ENCODE assay signal across 23 cellular contexts in the genomic region with DNA sequence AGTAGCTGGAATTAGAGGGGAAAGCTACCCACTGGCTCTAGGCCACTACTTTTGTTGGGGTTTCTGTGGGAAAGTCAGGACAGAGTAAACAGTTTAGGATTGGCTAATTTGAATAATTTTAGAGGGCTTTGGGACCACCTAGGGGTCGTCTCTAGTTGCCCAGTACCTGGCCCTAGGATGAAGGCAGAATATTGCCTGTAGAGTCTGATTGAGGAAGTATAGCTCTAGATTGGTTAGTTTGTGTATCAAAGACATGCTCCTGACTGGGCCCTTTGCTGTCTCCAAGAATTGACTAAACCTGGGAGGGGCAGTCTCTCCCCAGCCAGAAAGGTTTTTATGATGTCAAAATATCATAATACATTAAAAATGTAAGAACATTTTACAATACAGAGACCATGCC.
DNase-seq lines count a peak whose midpoint lies in the region; ATAC-seq and TF ChIP-seq lines count a peak whose summit lies in the region.
"Had no signal": no experiment of that assay in that cellular context is flagged by ENCODE, and none has a peak within 500 bp of the region (broad histone marks: within the 10 kb centered on the region; RNA-seq: fewer than 3 reads in every experiment).

No MANE protein-coding gene starts in this region.

- no peaks in the 10 kb centered on the region for H3K9me2 ChIP-seq in GM23338 (ENCODE audit: insufficient read depth)
- H3K9me2 ChIP-seq in Karpas-422 (replicated peaks; ENCODE audit: insufficient read depth, low read length) = no peaks in the 10 kb centered on the region

- POLR2A ChIA-PET in WTC11 (lab: Charles Lee) = interaction anchor here (0.7 kb wide), 1 partner anchor 10 kb away, joined by 3 read pairs; no protein-coding TSS in a partner anchor

- no peaks in the 10 kb centered on the region for H3K36me3 ChIP-seq in GM23338 (ENCODE audit: insufficient read depth)
- peaks cover 16% of the 10 kb centered on the region; the same call in 1 of the 2 replicates for H3K36me3 ChIP-seq in Karpas-422 (ENCODE audit: insufficient read depth, low read length)
- peaks cover 5% of the 10 kb centered on the region for H3K36me3 ChIP-seq in endodermal cell (ENCODE audit: control insufficient read depth, insufficient read depth, low read length)
- H3K36me3 ChIP-seq in left ventricle myocardium inferior = peaks cover 10% of the 10 kb centered on the region
- H3K36me3 ChIP-seq: BE2C had no signal

- H3K27me3 Mint-ChIP-seq in GM23338 (ENCODE audit: insufficient read depth, low read depth, poor library complexity) (no peaks in the 10 kb centered on the region), WTC11 (ENCODE audit: low read depth) (no peaks in the 10 kb centered on the region), endodermal cell (ENCODE audit: insufficient read depth) (no peaks in the 10 kb centered on the region)
- H3K27me3 Mint-ChIP-seq: CD4-positive, alpha-beta T cell had no signal

- H3F3A ChIP-seq in GM23338 (replicated peaks; ENCODE audit: low read depth) = no peaks in the 10 kb centered on the region

- intact Hi-C loops in left ventricle myocardium inferior (cut with micrococcal nuclease) = no loop called here

- ATAC-seq in GM23338 = peak; percentile 54; the same call in 2 of the 3 replicates
- ATAC-seq in WTC11 = peak; percentile 34
- ATAC-seq: A549 had no signal

- H3K4me3 Mint-ChIP-seq in GM23338 (no peak overlapping the region), WTC11 (no peak overlapping the region), endodermal cell (no peak overlapping the region)
- H3K4me3 Mint-ChIP-seq: CD14-positive monocyte; CD4-positive, alpha-beta T cell; CD8-positive, alpha-beta memory T cell had no signal

- H3K4me1 Mint-ChIP-seq in GM23338 = peaks cover 41% of the 10 kb centered on the region
- H3K4me1 Mint-ChIP-seq in WTC11 = peaks cover 44% of the 10 kb centered on the region
- peaks cover 3% of the 10 kb centered on the region for H3K4me1 Mint-ChIP-seq in endodermal cell

- 86 to 90% methylated on average over 1 of the region's 1 CpG for WGBS in endodermal cell (ENCODE audit: insufficient coverage in 1 of 2, insufficient read length in 1 of 2), 2 experiments

- H3K27ac Mint-ChIP-seq in GM23338 (peak overlapping the region; percentile 70), WTC11 (peak overlapping the region; percentile 58; the same call in 1 of the 2 replicates), endodermal cell (peak overlapping the region; percentile 16)
- H3K27ac Mint-ChIP-seq: CD4-positive, alpha-beta T cell had no signal

- DNase-seq in GM23338 (ENCODE audit: low spot score) = no peak
- DNase-seq in Karpas-422 = no peak
- no peak for DNase-seq in WTC11 (ENCODE audit: low spot score)
- DNase-seq in endodermal cell = no peak
- no peak for DNase-seq in amniotic stem cell (lab: John Stamatoyannopoulos, UW)
- DNase-seq in T-helper 2 cell = no peak
- DNase-seq in left ventricle myocardium inferior = no peak
- DNase-seq in T-helper 9 cell = no peak
- DNase-seq: 8988T; ACHN; AML-193; BE2C; CD4-positive, alpha-beta T cell; CD8-positive, alpha-beta memory T cell; DMS 273 treated with DMSO at 0.1 percent for 48 hours; DMS79; EL; GDM1; GM23248; HCEC 1CT had no signal

- H3K4me2 ChIP-seq in GM23338 (no peak overlapping the region), Karpas-422 (ENCODE audit: low read depth, low read length, poor library complexity, severe bottlenecking) (no peak overlapping the region)
- H3K4me2 ChIP-seq: A549; BLaER1 treated with 17β-estradiol and CSF1 and Interleukin-3, amounts not matched to agents 10 nM and 100 nM had no signal

- H3K27ac ChIP-seq in GM23338 (ENCODE audit: low read depth) (0 out of 2 replicates have a peak overlapping the region, but pooled peaks have one; percentile 47), Karpas-422 (ENCODE audit: low read length) (peak overlapping the region; percentile 25; the same call in 1 of the 2 replicates), endodermal cell (ENCODE audit: low read depth, low read length) (no peak overlapping the region), left ventricle myocardium inferior (replicated peaks) (no peak overlapping the region)
- H3K27ac ChIP-seq: A549; BLaER1 treated with 17β-estradiol and CSF1 and Interleukin-3, amounts not matched to agents 10 nM and 100 nM; GM23248 had no signal

- no peaks in the 10 kb centered on the region for H3K9me3 Mint-ChIP-seq in GM23338
- peaks cover 8% of the 10 kb centered on the region for H3K9me3 Mint-ChIP-seq in WTC11
- H3K9me3 Mint-ChIP-seq in endodermal cell = peaks cover 7% of the 10 kb centered on the region
- H3K9me3 Mint-ChIP-seq: CD8-positive, alpha-beta memory T cell had no signal

- CTCF ChIA-PET in WTC11 (lab: Charles Lee) = interaction anchor here (0.8 to 1.3 kb wide), 4 partner anchors 11 to 142 kb away, joined by 3 to 6 read pairs (median 5); no protein-coding TSS in a partner anchor

- H3K4me1 ChIP-seq in GM23338 (ENCODE audit: insufficient read depth) = peaks cover 22% of the 10 kb centered on the region
- H3K4me1 ChIP-seq in Karpas-422 (ENCODE audit: low read length) = peaks cover 54% of the 10 kb centered on the region
- H3K4me1 ChIP-seq in endodermal cell (ENCODE audit: control insufficient read depth, insufficient read depth, low read length) = no peaks in the 10 kb centered on the region
- H3K4me1 ChIP-seq in left ventricle myocardium inferior = peaks cover 4% of the 10 kb centered on the region
- H3K4me1 ChIP-seq: BE2C; BLaER1 treated with 17β-estradiol and CSF1 and Interleukin-3, amounts not matched to agents 10 nM and 100 nM had no signal

- H4K20me1 ChIP-seq in GM23338 (replicated peaks; ENCODE audit: insufficient read depth) (peaks cover 10% of the 10 kb centered on the region), Karpas-422 (ENCODE audit: insufficient read depth, low read depth, low read length) (no peaks in the 10 kb centered on the region)
- H4K20me1 ChIP-seq: BLaER1 treated with 17β-estradiol and CSF1 and Interleukin-3, amounts not matched to agents 10 nM and 100 nM had no signal

- H3K4me3 ChIP-seq in GM23338 (no peak overlapping the region), Karpas-422 (ENCODE audit: low read length) (no peak overlapping the region), endodermal cell (ENCODE audit: low read length) (no peak overlapping the region), left ventricle myocardium inferior (no peak overlapping the region)
- H3K4me3 ChIP-seq: A549; BLaER1 treated with 17β-estradiol and CSF1 and Interleukin-3, amounts not matched to agents 10 nM and 100 nM; GM23248 had no signal

- H3K79me2 ChIP-seq in GM23338 (replicated peaks; ENCODE audit: insufficient read depth) (peaks cover 77% of the 10 kb centered on the region), Karpas-422 (ENCODE audit: low read length) (peaks cover 92% of the 10 kb centered on the region)

- H2AFZ ChIP-seq in GM23338 (no peak overlapping the region), Karpas-422 (ENCODE audit: low read length) (no peak overlapping the region)
- H2AFZ ChIP-seq: GM23248 had no signal

- H3K9ac ChIP-seq in Karpas-422 (ENCODE audit: low read length) (no peak overlapping the region), endodermal cell (ENCODE audit: extremely low read depth, low read length, poor library complexity, severe bottlenecking) (no peak overlapping the region)
- H3K9ac ChIP-seq: BLaER1 treated with 17β-estradiol and CSF1 and Interleukin-3, amounts not matched to agents 10 nM and 100 nM; GM23248 had no signal

- TF ChIP-seq CTCF in GM23338 (conservative IDR thresholded peaks at IDR 0.05; ENCODE audit: low read depth in 2 of 2) (no peak), WTC11 (IDR thresholded peaks at IDR 0.05) (no peak), endodermal cell (conservative IDR thresholded peaks at IDR 0.05) (no peak), left ventricle myocardium inferior (IDR thresholded peaks at IDR 0.05; ENCODE audit: borderline replicate concordance) (no peak)

- 0 out of 2 replicates have a peak, but pooled peaks cover 3% of the 10 kb centered on the region for H3K9me3 ChIP-seq in Karpas-422 (ENCODE audit: low read length)
- H3K9me3 ChIP-seq in endodermal cell (ENCODE audit: control insufficient read depth, low read length) = peaks cover 4% of the 10 kb centered on the region
- H3K9me3 ChIP-seq in left ventricle myocardium inferior (replicated peaks) = peaks cover 7% of the 10 kb centered on the region
- H3K9me3 ChIP-seq: A549, BE2C had no signal

- no peaks in the 10 kb centered on the region for H3K27me3 ChIP-seq in GM23338 (ENCODE audit: insufficient read depth)
- H3K27me3 ChIP-seq in Karpas-422 (ENCODE audit: low read length) = no peaks in the 10 kb centered on the region
- no peaks in the 10 kb centered on the region for H3K27me3 ChIP-seq in endodermal cell (ENCODE audit: control insufficient read depth, insufficient read depth, low read length, poor library complexity, severe bottlenecking)
- no peaks in the 10 kb centered on the region for H3K27me3 ChIP-seq in left ventricle myocardium inferior (ENCODE audit: low read depth)
- H3K27me3 ChIP-seq: BE2C; BLaER1 treated with 17β-estradiol and CSF1 and Interleukin-3, amounts not matched to agents 10 nM and 100 nM had no signal

- H3K36me3 Mint-ChIP-seq in GM23338 (ENCODE audit: low read depth) (peaks cover 10% of the 10 kb centered on the region; the same call in 2 of the 3 replicates), WTC11 (peaks cover 10% of the 10 kb centered on the region; the same call in 1 of the 2 replicates), endodermal cell (ENCODE audit: low read depth) (peaks cover 15% of the 10 kb centered on the region)

TF ChIP-seq in GM23338, 12 proteins besides CTCF, POLR2A, EP300 and RAD21 (continues in another document):
- TF ChIP-seq STAT1 (IDR thresholded peaks at IDR 0.05; ENCODE audit: unreplicated experiment) (no peak), CREB1 (CRISPR knock-in tag; IDR thresholded peaks at IDR 0.05; ENCODE audit: low read depth) (no peak), ZNF114 (CRISPR knock-in tag; IDR thresholded peaks at IDR 0.05) (no peak)

TF ChIP-seq in WTC11, 78 proteins besides CTCF, POLR2A, EP300 and RAD21 (continues in another document):
- TF ChIP-seq IRF1 (CRISPR knock-in tag; IDR thresholded peaks at IDR 0.05) = no peak

Comparison
In these comparisons a context has a peak if more than half of its experiments do, and no peak if none do; other contexts are left out.
1. H3K27ac ChIP-seq: peak in GM23338 (single experiment) and Karpas-422 (single experiment); none in endodermal cell (single experiment) and left ventricle myocardium inferior (single experiment).
2. H3K27ac Mint-ChIP-seq: peak in every context shown above with its lines; median percentile 70 in GM23338; 58 in WTC11; 16 in endodermal cell.